Comparison of ENCODE assay signal across 13 cellular contexts in genomic region chr2:232878855-232879617, GRCh38. TPM values are rescaled to one million over a fixed set of nuclear protein-coding genes. Genes with fewer than 3 reads are reported as not detected.
"Had no signal": no experiment of that assay in that cellular context is flagged by ENCODE, and none has a peak within 500 bp of the region (broad histone marks: within the 10 kb centered on the region; RNA-seq: fewer than 3 reads in every experiment).

No MANE protein-coding gene starts in this region.

- H3K27ac ChIP-seq: ascending aorta, heart right ventricle, testis had no signal

- H3K4me1 ChIP-seq: ascending aorta had no signal

- H3K36me3 ChIP-seq: ascending aorta, heart right ventricle had no signal

- H3K27ac Mint-ChIP-seq: activated CD4-positive, alpha-beta memory T cell treated with anti-CD3 and anti-CD28 coated beads for 36 hours; natural killer cell treated with Interleukin-12 subunit alpha and Interleukin-12 subunit beta and Interleukin-15 and Interleukin-18, amount 100 ng/mL, for 72 hours; stimulated activated naive CD8-positive, alpha-beta T cell treated with anti-CD3 and anti-CD28 coated beads, Interleukin-15, Interleukin-2, amounts not matched to agents 100 ng/mL and 50 ng/mL, for 24 hours; T-helper 2 cell treated with Interferon-gamma antibody and Interleukin-4, amounts not matched to agents 5 μg/mL and 100 μg/mL, for 36 hours had no signal

- H3K4me3 Mint-ChIP-seq: activated CD4-positive, alpha-beta memory T cell treated with anti-CD3 and anti-CD28 coated beads for 36 hours; natural killer cell treated with Interleukin-12 subunit alpha and Interleukin-12 subunit beta and Interleukin-15 and Interleukin-18, amount 100 ng/mL, for 72 hours; stimulated activated naive CD8-positive, alpha-beta T cell treated with anti-CD3 and anti-CD28 coated beads, Interleukin-15, Interleukin-2, amounts not matched to agents 100 ng/mL and 50 ng/mL, for 24 hours; T-helper 2 cell treated with Interferon-gamma antibody and Interleukin-4, amounts not matched to agents 5 μg/mL and 100 μg/mL, for 36 hours had no signal

- H3K4me3 ChIP-seq: ascending aorta, heart right ventricle, testis had no signal

- ATAC-seq: heart right ventricle; natural killer cell treated with Interleukin-12 subunit alpha and Interleukin-12 subunit beta and Interleukin-15 and Interleukin-18, amount 100 ng/mL, for 72 hours had no signal

- H3K9me3 ChIP-seq: ascending aorta, heart right ventricle, testis had no signal

- DNase-seq: activated CD4-positive, alpha-beta memory T cell treated with anti-CD3 and anti-CD28 coated beads for 36 hours; activated CD4-positive, alpha-beta T cell treated with anti-CD3 and anti-CD28 coated beads for 1 hour; activated gamma-delta T cell treated with Interleukin-2 at 50 U/mL for 16 hours; activated T-cell treated with anti-CD3 and anti-CD28 coated beads, Interleukin-2, amount 50 U/mL, for 48 hours; foreskin melanocyte; heart right ventricle; stimulated activated CD4-positive, alpha-beta T cell treated with anti-CD3 and anti-CD28 coated beads, Interleukin-15, amount 100 ng/mL, for 24 hours; stimulated activated CD4-positive, alpha-beta T cell treated with anti-CD3 and anti-CD28 coated beads, Interleukin-4, amount 100 ng/mL, for 24 hours; testis had no signal

- H3K27me3 ChIP-seq: testis had no signal

- H3K9me3 Mint-ChIP-seq: activated CD4-positive, alpha-beta memory T cell treated with anti-CD3 and anti-CD28 coated beads for 36 hours; natural killer cell treated with Interleukin-12 subunit alpha and Interleukin-12 subunit beta and Interleukin-15 and Interleukin-18, amount 100 ng/mL, for 72 hours; stimulated activated naive CD8-positive, alpha-beta T cell treated with anti-CD3 and anti-CD28 coated beads, Interleukin-15, Interleukin-2, amounts not matched to agents 100 ng/mL and 50 ng/mL, for 24 hours; T-helper 2 cell treated with Interferon-gamma antibody and Interleukin-4, amounts not matched to agents 5 μg/mL and 100 μg/mL, for 36 hours had no signal

- H3K36me3 Mint-ChIP-seq: activated CD4-positive, alpha-beta memory T cell treated with anti-CD3 and anti-CD28 coated beads for 36 hours; natural killer cell treated with Interleukin-12 subunit alpha and Interleukin-12 subunit beta and Interleukin-15 and Interleukin-18, amount 100 ng/mL, for 72 hours had no signal

RNA-seq across cellular contexts. Expression of gene SNORC, which starts 9.0 kb away (rescaled TPM):
- total RNA-seq: ascending aorta had no signal
